8 cellular contexts compared by ENCODE assay signal in the genomic region with DNA sequence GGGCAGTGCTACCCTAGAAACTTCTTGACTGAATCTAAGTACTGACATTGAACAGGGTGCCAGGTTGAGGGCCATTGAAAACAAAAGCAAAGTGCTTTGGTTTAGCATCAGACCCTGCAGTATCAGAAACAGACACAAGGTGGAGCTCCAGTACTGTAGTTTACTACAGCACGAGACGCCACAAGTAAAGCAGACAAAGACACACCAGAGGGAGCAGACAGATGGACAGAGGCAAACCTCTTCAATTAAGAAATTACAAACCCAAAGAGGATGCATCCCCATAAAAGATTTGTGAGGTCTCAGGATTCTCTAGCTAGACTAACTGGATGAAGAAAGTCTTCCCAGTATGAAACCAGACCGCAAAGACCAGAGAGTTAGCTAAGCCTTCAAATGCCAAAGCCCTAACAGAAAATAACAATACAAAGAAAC. TPM values are rescaled to one million over a fixed set of nuclear protein-coding genes. Genes with fewer than 3 reads are reported as not detected.
A peak's percentile ranks its signal among the peaks of the same experiment; 100 is the strongest.
DNase-seq lines count a peak whose midpoint lies in the region; ATAC-seq, FAIRE-seq and TF ChIP-seq lines count a peak whose summit lies in the region.

No MANE protein-coding gene starts in this region.

- DNase-seq in BE2C (peak; percentile 70), GM19239 (ENCODE audit: insufficient read length, low spot score) (no peak), NCI-H460 (ENCODE audit: extremely low read depth, low read depth) (peak; percentile 61), cerebellar cortex (ENCODE audit: low spot score) (peak; percentile 76), left lobe of liver (ENCODE audit: low spot score) (peak; percentile 71)
- peak; percentile 58 to 81 (median 67) for DNase-seq in stimulated activated CD4-positive, alpha-beta T cell treated with anti-CD3 and anti-CD28 coated beads, TNF-alpha, amount 100 ng/mL, for 24 hours (ENCODE audit: low read depth in 3 of 3)

- TF ChIP-seq CTCF in BE2C (IDR thresholded peaks at IDR 0.05; ENCODE audit: low read depth, low read length), result peak; percentile 83

- H3K36me3 ChIP-seq in BE2C, result no peaks in the 10 kb centered on the region

- no peaks in the 10 kb centered on the region for H3K27me3 ChIP-seq in BE2C

- peak; percentile 99 for FAIRE-seq in GM19239 (lab: Jason Lieb, UNC)

- ATAC-seq in HG03342 (IDR thresholded peaks at IDR 0.05; ENCODE audit: unreplicated experiment) (peak; percentile 96), left lobe of liver (peak; percentile 100)
- peak; percentile 81 to 92 for ATAC-seq in activated CD4-positive, CD25-positive, alpha-beta regulatory T cell treated with anti-CD3 and anti-CD28 coated beads, Interleukin-2, amount 50 U/mL, for 24 hours

- H3K4me1 ChIP-seq in BE2C, result no peaks in the 10 kb centered on the region

- no peak overlapping the region for H3K4me3 ChIP-seq in BE2C (ENCODE audit: low read depth, low read length)

- H3K9me3 ChIP-seq in BE2C, result no peaks in the 10 kb centered on the region

RNA-seq across cellular contexts. Expression of gene TOP2B, which starts 16.6 kb away (rescaled TPM):
- 18.1 TPM for polyA plus RNA-seq in BE2C (2012; ENCODE audit: insufficient read depth, insufficient read length, low read depth)
- total RNA-seq in NCI-H460 (2014; rRNA removed; shearing (Covaris generic)), result 84.9 and 90.3 TPM in 2 replicates
- 43.6 and 47.9 TPM in 2 replicates for polyA plus RNA-seq in NCI-H460 (2014; cell fraction: nucleus; rRNA removed)
- total RNA-seq in left lobe of liver, result 24.5 TPM
